Comparison of ENCODE assay signal across 2 cellular contexts in the genomic region with DNA sequence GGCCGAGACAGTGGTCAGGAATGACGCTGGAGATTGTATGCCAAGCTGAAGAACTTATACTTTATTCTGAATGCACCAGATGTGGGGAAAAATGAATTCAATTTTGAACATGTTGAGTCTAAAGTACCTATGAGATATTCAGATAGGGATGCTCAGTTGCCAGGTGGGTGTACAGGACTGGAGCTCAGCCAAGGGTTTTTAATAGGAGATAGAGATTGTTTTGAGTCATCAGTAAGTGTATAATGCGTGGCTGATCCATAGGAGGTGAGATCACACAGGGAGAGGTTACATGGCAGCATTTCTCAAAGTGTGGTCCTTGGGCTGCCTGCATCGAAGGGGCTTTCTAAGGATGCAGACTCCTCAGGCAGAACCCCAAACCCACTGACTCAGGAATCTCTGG.
TF ChIP-seq lines count a peak whose summit lies in the region.

No MANE protein-coding gene starts in this region.

TF ChIP-seq in A549, 52 proteins besides CTCF, POLR2A, EP300 and RAD21 (continued from another document):
- TF ChIP-seq, protein P1, sequence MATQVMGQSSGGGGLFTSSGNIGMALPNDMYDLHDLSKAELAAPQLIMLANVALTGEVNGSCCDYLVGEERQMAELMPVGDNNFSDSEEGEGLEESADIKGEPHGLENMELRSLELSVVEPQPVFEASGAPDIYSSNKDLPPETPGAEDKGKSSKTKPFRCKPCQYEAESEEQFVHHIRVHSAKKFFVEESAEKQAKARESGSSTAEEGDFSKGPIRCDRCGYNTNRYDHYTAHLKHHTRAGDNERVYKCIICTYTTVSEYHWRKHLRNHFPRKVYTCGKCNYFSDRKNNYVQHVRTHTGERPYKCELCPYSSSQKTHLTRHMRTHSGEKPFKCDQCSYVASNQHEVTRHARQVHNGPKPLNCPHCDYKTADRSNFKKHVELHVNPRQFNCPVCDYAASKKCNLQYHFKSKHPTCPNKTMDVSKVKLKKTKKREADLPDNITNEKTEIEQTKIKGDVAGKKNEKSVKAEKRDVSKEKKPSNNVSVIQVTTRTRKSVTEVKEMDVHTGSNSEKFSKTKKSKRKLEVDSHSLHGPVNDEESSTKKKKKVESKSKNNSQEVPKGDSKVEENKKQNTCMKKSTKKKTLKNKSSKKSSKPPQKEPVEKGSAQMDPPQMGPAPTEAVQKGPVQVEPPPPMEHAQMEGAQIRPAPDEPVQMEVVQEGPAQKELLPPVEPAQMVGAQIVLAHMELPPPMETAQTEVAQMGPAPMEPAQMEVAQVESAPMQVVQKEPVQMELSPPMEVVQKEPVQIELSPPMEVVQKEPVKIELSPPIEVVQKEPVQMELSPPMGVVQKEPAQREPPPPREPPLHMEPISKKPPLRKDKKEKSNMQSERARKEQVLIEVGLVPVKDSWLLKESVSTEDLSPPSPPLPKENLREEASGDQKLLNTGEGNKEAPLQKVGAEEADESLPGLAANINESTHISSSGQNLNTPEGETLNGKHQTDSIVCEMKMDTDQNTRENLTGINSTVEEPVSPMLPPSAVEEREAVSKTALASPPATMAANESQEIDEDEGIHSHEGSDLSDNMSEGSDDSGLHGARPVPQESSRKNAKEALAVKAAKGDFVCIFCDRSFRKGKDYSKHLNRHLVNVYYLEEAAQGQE (IDR thresholded peaks at IDR 0.05) = no peak
- TF ChIP-seq NR3C1 (IDR thresholded peaks at IDR 0.05) = no peak
- no peak for TF ChIP-seq CBX8 (IDR thresholded peaks at IDR 0.05)
- TF ChIP-seq GATA3 (IDR thresholded peaks at IDR 0.05; ENCODE audit: borderline replicate concordance) = no peak
- TF ChIP-seq MAZ (IDR thresholded peaks at IDR 0.05; ENCODE audit: borderline replicate concordance, low read depth, low read length) = no peak
- TF ChIP-seq FOXS1 (CRISPR knock-in tag; IDR thresholded peaks at IDR 0.05) = no peak
- TF ChIP-seq CEBPB (IDR thresholded peaks at IDR 0.05) = no peak
- no peak for TF ChIP-seq ESRRA (IDR thresholded peaks at IDR 0.05; ENCODE audit: borderline replicate concordance, low read length)
- TF ChIP-seq KDM5A (IDR thresholded peaks at IDR 0.05) = no peak
- no peak for TF ChIP-seq JUNB (IDR thresholded peaks at IDR 0.05)
- TF ChIP-seq NPAS2 (CRISPR knock-in tag; IDR thresholded peaks at IDR 0.05; ENCODE audit: borderline replicate concordance) = no peak

TF ChIP-seq in GM23338, 12 proteins besides CTCF, POLR2A, EP300 and RAD21 (continued from another document):
- TF ChIP-seq, protein P1 (IDR thresholded peaks at IDR 0.05; ENCODE audit: unreplicated experiment) = no peak
- TF ChIP-seq EZH2phosphoT487 (IDR thresholded peaks at IDR 0.05; ENCODE audit: unreplicated experiment) (no peak), JUNB (IDR thresholded peaks at IDR 0.05; ENCODE audit: unreplicated experiment) (no peak), NANOG (IDR thresholded peaks at IDR 0.05; ENCODE audit: borderline replicate concordance) (no peak), ZNF331 (CRISPR knock-in tag; IDR thresholded peaks at IDR 0.05; ENCODE audit: low read depth) (no peak), STAT1 (IDR thresholded peaks at IDR 0.05; ENCODE audit: unreplicated experiment) (no peak), POLR2AphosphoS5 (IDR thresholded peaks at IDR 0.05; ENCODE audit: low read depth) (no peak)
- TF ChIP-seq, protein P2, sequence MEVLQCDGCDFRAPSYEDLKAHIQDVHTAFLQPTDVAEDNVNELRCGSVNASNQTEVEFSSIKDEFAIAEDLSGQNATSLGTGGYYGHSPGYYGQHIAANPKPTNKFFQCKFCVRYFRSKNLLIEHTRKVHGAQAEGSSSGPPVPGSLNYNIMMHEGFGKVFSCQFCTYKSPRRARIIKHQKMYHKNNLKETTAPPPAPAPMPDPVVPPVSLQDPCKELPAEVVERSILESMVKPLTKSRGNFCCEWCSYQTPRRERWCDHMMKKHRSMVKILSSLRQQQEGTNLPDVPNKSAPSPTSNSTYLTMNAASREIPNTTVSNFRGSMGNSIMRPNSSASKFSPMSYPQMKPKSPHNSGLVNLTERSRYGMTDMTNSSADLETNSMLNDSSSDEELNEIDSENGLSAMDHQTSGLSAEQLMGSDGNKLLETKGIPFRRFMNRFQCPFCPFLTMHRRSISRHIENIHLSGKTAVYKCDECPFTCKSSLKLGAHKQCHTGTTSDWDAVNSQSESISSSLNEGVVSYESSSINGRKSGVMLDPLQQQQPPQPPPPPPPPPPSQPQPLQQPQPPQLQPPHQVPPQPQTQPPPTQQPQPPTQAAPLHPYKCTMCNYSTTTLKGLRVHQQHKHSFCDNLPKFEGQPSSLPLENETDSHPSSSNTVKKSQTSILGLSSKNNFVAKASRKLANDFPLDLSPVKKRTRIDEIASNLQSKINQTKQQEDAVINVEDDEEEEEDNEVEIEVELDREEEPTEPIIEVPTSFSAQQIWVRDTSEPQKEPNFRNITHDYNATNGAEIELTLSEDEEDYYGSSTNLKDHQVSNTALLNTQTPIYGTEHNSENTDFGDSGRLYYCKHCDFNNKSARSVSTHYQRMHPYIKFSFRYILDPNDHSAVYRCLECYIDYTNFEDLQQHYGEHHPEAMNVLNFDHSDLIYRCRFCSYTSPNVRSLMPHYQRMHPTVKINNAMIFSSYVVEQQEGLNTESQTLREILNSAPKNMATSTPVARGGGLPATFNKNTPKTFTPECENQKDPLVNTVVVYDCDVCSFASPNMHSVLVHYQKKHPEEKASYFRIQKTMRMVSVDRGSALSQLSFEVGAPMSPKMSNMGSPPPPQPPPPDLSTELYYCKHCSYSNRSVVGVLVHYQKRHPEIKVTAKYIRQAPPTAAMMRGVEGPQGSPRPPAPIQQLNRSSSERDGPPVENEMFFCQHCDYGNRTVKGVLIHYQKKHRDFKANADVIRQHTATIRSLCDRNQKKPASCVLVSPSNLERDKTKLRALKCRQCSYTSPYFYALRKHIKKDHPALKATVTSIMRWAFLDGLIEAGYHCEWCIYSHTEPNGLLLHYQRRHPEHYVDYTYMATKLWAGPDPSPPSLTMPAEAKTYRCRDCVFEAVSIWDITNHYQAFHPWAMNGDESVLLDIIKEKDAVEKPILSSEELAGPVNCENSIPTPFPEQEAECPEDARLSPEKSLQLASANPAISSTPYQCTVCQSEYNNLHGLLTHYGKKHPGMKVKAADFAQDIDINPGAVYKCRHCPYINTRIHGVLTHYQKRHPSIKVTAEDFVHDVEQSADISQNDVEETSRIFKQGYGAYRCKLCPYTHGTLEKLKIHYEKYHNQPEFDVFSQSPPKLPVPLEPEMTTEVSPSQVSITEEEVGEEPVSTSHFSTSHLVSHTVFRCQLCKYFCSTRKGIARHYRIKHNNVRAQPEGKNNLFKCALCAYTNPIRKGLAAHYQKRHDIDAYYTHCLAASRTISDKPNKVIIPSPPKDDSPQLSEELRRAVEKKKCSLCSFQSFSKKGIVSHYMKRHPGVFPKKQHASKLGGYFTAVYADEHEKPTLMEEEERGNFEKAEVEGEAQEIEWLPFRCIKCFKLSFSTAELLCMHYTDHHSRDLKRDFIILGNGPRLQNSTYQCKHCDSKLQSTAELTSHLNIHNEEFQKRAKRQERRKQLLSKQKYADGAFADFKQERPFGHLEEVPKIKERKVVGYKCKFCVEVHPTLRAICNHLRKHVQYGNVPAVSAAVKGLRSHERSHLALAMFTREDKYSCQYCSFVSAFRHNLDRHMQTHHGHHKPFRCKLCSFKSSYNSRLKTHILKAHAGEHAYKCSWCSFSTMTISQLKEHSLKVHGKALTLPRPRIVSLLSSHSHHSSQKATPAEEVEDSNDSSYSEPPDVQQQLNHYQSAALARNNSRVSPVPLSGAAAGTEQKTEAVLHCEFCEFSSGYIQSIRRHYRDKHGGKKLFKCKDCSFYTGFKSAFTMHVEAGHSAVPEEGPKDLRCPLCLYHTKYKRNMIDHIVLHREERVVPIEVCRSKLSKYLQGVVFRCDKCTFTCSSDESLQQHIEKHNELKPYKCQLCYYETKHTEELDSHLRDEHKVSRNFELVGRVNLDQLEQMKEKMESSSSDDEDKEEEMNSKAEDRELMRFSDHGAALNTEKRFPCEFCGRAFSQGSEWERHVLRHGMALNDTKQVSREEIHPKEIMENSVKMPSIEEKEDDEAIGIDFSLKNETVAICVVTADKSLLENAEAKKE (CRISPR knock-in tag; IDR thresholded peaks at IDR 0.05) = no peak
